ENCODE assay signal across 12 cellular contexts in the genomic region with DNA sequence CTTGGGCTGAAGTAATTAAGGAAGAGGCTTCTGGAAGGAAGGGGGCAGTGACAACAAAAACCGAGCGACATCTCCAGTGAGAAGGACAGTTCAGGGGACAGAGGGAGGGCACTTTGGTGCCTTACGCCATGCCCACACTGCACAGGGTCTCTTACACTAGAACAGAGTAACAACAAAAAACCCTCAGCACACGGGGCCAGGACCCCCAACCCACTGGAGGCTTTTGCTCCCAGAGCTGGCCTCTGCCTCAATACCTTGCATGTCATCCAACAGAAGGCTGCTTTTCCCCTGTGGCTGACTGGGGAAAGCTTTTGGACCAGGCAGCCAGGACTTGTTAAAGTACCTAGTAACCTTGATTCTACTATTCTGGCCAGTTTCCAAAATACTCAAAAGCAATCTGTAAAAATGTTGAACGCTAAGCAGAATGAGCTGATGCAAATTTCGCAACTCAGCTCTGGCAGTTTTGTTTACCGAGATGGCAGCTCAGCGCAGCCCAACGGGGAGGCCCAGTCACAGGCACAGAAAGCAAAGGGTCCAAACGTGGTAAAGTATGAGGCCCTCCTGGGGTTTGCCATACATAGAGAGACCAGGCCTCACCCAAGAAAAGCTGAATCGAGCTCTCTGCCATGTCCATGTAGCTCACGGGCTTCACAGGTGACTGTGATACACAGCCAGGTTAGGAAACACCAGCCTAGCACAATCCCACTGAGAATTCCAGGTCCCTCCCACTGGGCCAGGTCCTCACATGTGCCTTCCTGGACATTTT. TPM values are rescaled to one million over a fixed set of nuclear protein-coding genes. Genes with fewer than 3 reads are reported as not detected.
DNase-seq lines count a peak whose midpoint lies in the region; ATAC-seq, FAIRE-seq and TF ChIP-seq lines count a peak whose summit lies in the region.
"Had no signal": no experiment of that assay in that cellular context is flagged by ENCODE, and none has a peak within 500 bp of the region (broad histone marks: within the 10 kb centered on the region; RNA-seq: fewer than 3 reads in every experiment).

No MANE protein-coding gene starts in this region.

- H2BK5ac ChIP-seq in H1 (ENCODE audit: low read depth, low read length), result no peak overlapping the region
- no peak overlapping the region for H2BK5ac ChIP-seq in mesenchymal stem cell (ENCODE audit: low read depth, low read length, poor library complexity, severe bottlenecking)

- H3K4me3 ChIP-seq in LNCaP clone FGC (ENCODE audit: low read depth, low read length) (peak overlapping the region; percentile 37), H1 (ENCODE audit: extremely low read depth in 1 of 4, insufficient read depth in 2 of 4, low read depth in 3 of 4, low read length in 4 of 4) (no peak overlapping the region), mesenchymal stem cell (ENCODE audit: insufficient read depth in 1 of 2, low read depth in 1 of 2, low read length in 2 of 2) (no peak overlapping the region)
- H3K4me3 ChIP-seq: mucosa of descending colon had no signal

- H3K27ac ChIP-seq in H1 (ENCODE audit: low read depth, low read length), result no peak overlapping the region
- no peak overlapping the region for H3K27ac ChIP-seq in mesenchymal stem cell (ENCODE audit: low read length, poor library complexity, severe bottlenecking)

- H2BK120ac ChIP-seq in H1 (replicated peaks; ENCODE audit: low read depth, low read length), result no peak overlapping the region
- no peak overlapping the region for H2BK120ac ChIP-seq in mesenchymal stem cell (ENCODE audit: low read depth, low read length)

- no peak overlapping the region for H3K9ac ChIP-seq in H1 (replicated peaks in 1 of 4; ENCODE audit: extremely low read depth in 1 of 4, low read depth in 3 of 4, low read length in 3 of 4)
- H3K9ac ChIP-seq in mesenchymal stem cell (ENCODE audit: low read length), result no peak overlapping the region

- 91% methylated on average over 12 of the region's 12 CpGs; no CpG with 5 or more reads in 1 of the 2 experiments for WGBS in H1 (ENCODE audit: extremely low coverage in 1 of 2, insufficient coverage in 1 of 2, insufficient read length in 1 of 2, insufficient replicate concordance in 2 of 2, low coverage in 1 of 2, low lambda C conversion rate in 2 of 2, missing lambda C conversion rate in 1 of 2), 2 experiments
- WGBS in mesenchymal stem cell, result 69% methylated on average over 12 of the region's 12 CpGs

- TF ChIP-seq EP300 in H1 (IDR thresholded peaks at IDR 0.05; ENCODE audit: borderline replicate concordance in 1 of 2, low read depth in 2 of 2, low read length in 2 of 2), result no peak

- no peak for ATAC-seq in HG03432 (IDR thresholded peaks at IDR 0.05; ENCODE audit: unreplicated experiment)
- ATAC-seq: mucosa of descending colon had no signal

- H3K4me2 ChIP-seq in H1 (ENCODE audit: insufficient read depth in 1 of 2, low read depth in 2 of 2, low read length in 2 of 2) (no peak overlapping the region), mesenchymal stem cell (ENCODE audit: low read length, poor library complexity, severe bottlenecking) (no peak overlapping the region)

- CTCF ChIA-PET in H1 (lab: Charles Lee; ENCODE audit: partially characterized antibody), result interaction anchor here (1.0 to 10.2 kb wide), 5 partner anchors 10 to 222 kb away, joined by 3 to 123 read pairs (median 6); no protein-coding TSS in a partner anchor

- H3K9me3 ChIP-seq in H1 (ENCODE audit: insufficient read depth in 2 of 2, low read depth in 1 of 2, low read length in 1 of 2), result no peaks in the 10 kb centered on the region
- no peaks in the 10 kb centered on the region for H3K9me3 ChIP-seq in mesenchymal stem cell (ENCODE audit: control insufficient read depth, low read length)
- H3K9me3 ChIP-seq: mucosa of descending colon had no signal

- peaks cover 9% of the 10 kb centered on the region for H3K79me1 ChIP-seq in H1 (ENCODE audit: low read depth, low read length)
- peaks cover 35% of the 10 kb centered on the region for H3K79me1 ChIP-seq in mesenchymal stem cell (replicated peaks; ENCODE audit: low read length, poor library complexity, severe bottlenecking)

- H3K23ac ChIP-seq in H1 (ENCODE audit: insufficient read length) (no peak overlapping the region), mesenchymal stem cell (ENCODE audit: low read length in 2 of 2) (no peak overlapping the region)

- H4K91ac ChIP-seq in H1 (replicated peaks; ENCODE audit: insufficient read length, low read length), result no peak overlapping the region
- no peak overlapping the region for H4K91ac ChIP-seq in mesenchymal stem cell (ENCODE audit: low read length)

- no peak overlapping the region for H2BK12ac ChIP-seq in H1 (ENCODE audit: low read depth, low read length)
- H2BK12ac ChIP-seq in mesenchymal stem cell (ENCODE audit: low read length in 2 of 2), result peak overlapping the region in 1 of 2 experiments; percentile 25

- H3K23me2 ChIP-seq in H1 (ENCODE audit: low read depth, low read length), result peaks cover 1% of the 10 kb centered on the region; the same call in 1 of the 2 replicates

- TF ChIP-seq RAD21 in H1 (IDR thresholded peaks at IDR 0.05 in 1 of 2, conservative IDR thresholded peaks at IDR 0.05 in 1 of 2; ENCODE audit: low read depth in 2 of 2, low read length in 2 of 2), result no peak

- H3K27me3 ChIP-seq in H1 (replicated peaks in 1 of 4; ENCODE audit: control insufficient read depth in 3 of 4, extremely low read depth in 1 of 4, insufficient read depth in 3 of 4, low read length in 3 of 4) (no peaks in the 10 kb centered on the region), mesenchymal stem cell (ENCODE audit: control insufficient read depth in 1 of 2, insufficient read depth in 1 of 2, low read length in 2 of 2) (no peaks in the 10 kb centered on the region)

- peaks cover 0 to 2% of the 10 kb centered on the region in 2 experiments for H4K20me1 ChIP-seq in H1 (replicated peaks in 1 of 2; ENCODE audit: control insufficient read depth in 1 of 2, insufficient read depth in 2 of 2, low read length in 2 of 2)

- FAIRE-seq in H1 (lab: Jason Lieb, UNC), result no peak

- no peak overlapping the region; the same call in 1 of the 2 replicates for H4K8ac ChIP-seq in H1 (ENCODE audit: extremely low read depth, insufficient read depth, low read length)
- H4K8ac ChIP-seq in mesenchymal stem cell (ENCODE audit: low read length), result peak overlapping the region; percentile 65

- no peak overlapping the region for H4K5ac ChIP-seq in H1 (ENCODE audit: insufficient read length, low read depth, low read length)

- DNase-seq in H4 (ENCODE audit: low spot score), result peak; percentile 48
- DNase-seq in LNCaP clone FGC (ENCODE audit: low read depth), result peak; percentile 95
- no peak for DNase-seq in H1 (ENCODE audit: low read depth in 1 of 2, low spot score in 2 of 2)
- peak; percentile 67 for DNase-seq in mesenchymal stem cell
- no peak for DNase-seq in DMS53 (lab: John Stamatoyannopoulos, UW)
- no peak for DNase-seq in NK-92 (lab: John Stamatoyannopoulos, UW; ENCODE audit: unreplicated experiment)
- DNase-seq: activated CD4-positive, alpha-beta T cell treated with anti-CD3 and anti-CD28 coated beads, Interleukin-2, amount 50 U/mL, for 1 hour; activated effector memory CD4-positive, alpha-beta T cell treated with Interleukin-2 at 50 U/mL for 16 hours; mucosa of descending colon; NCI-H1417 treated with DMSO at 0.1 percent for 48 hours; retina had no signal

- H3K56ac ChIP-seq in H1 (replicated peaks; ENCODE audit: insufficient read length, low read depth, low read length), result no peak overlapping the region

- TF ChIP-seq POLR2A in H1 (IDR thresholded peaks at IDR 0.05; ENCODE audit: control extremely low read depth in 1 of 2, low read depth in 2 of 2, low read length in 2 of 2), result no peak

- H2AFZ ChIP-seq in H1 (ENCODE audit: low read length), result no peak overlapping the region
- no peak overlapping the region for H2AFZ ChIP-seq in mesenchymal stem cell (ENCODE audit: low read depth, low read length)

- H3K14ac ChIP-seq in H1 (ENCODE audit: insufficient read length), result no peak overlapping the region
- no peak overlapping the region for H3K14ac ChIP-seq in mesenchymal stem cell (ENCODE audit: low read length in 2 of 2)

- H3K79me2 ChIP-seq in H1 (ENCODE audit: control insufficient read depth in 1 of 2, insufficient read depth in 2 of 2, low read length in 2 of 2), result peaks cover 0 to 13% of the 10 kb centered on the region in 2 experiments; a peak in 2 of 4 replicates

- H2AK5ac ChIP-seq in H1 (ENCODE audit: low read depth, low read length) (no peak overlapping the region), mesenchymal stem cell (ENCODE audit: low read length, severe bottlenecking) (no peak overlapping the region)

- H3K4ac ChIP-seq in H1 (replicated peaks; ENCODE audit: insufficient read length, low read depth, low read length), result no peak overlapping the region
- no peak overlapping the region for H3K4ac ChIP-seq in mesenchymal stem cell (ENCODE audit: low read depth in 1 of 2, low read length in 2 of 2)

- TF ChIP-seq CTCF in LNCaP clone FGC (IDR thresholded peaks at IDR 0.05; ENCODE audit: control insufficient read depth, extremely low read depth, insufficient read depth) (no peak), H1 (IDR thresholded peaks at IDR 0.05; ENCODE audit: control extremely low read depth in 1 of 3, insufficient read depth in 1 of 3, low read depth in 1 of 3, low read length in 3 of 3) (no peak)

- POLR2A ChIA-PET in H1 (lab: Charles Lee; ENCODE audit: partially characterized antibody), result no interaction called here

- H3K36me3 ChIP-seq in H1 (ENCODE audit: control insufficient read depth in 2 of 4, insufficient read depth in 4 of 4, low read length in 3 of 4) (peaks cover 3 to 24% (median 12%) of the 10 kb centered on the region in 4 experiments; a peak in 5 of 8 replicates), mesenchymal stem cell (ENCODE audit: control insufficient read depth in 1 of 2, insufficient read depth in 2 of 2, low read depth in 1 of 2, low read length in 2 of 2) (peaks cover 7 to 58% of the 10 kb centered on the region in 2 experiments)

- H2BK15ac ChIP-seq in H1 (ENCODE audit: low read length), result no peak overlapping the region
- no peak overlapping the region for H2BK15ac ChIP-seq in mesenchymal stem cell (ENCODE audit: low read depth, poor library complexity, severe bottlenecking)

- H2BK20ac ChIP-seq in H1 (ENCODE audit: low read length), result no peak overlapping the region

- H3K18ac ChIP-seq in H1 (ENCODE audit: extremely low read depth, low read length), result no peak overlapping the region
- peak overlapping the region in 1 of 2 experiments; percentile 79 for H3K18ac ChIP-seq in mesenchymal stem cell (ENCODE audit: low read depth in 1 of 2, low read length in 2 of 2)

- H3K4me1 ChIP-seq in H1 (replicated peaks in 1 of 4; ENCODE audit: control insufficient read depth in 3 of 4, insufficient read depth in 4 of 4, low read length in 3 of 4) (peaks cover 0 to 3% (median 2%) of the 10 kb centered on the region in 4 experiments; a peak in 4 of 7 replicates), mesenchymal stem cell (ENCODE audit: control insufficient read depth, insufficient read depth, low read depth, low read length) (peaks cover 4% of the 10 kb centered on the region)

RNA-seq across cellular contexts. Expression of a gene that starts 6.1 kb away (rescaled TPM):
- 32.7 and 36.3 TPM in 2 replicates for total RNA-seq in H4 (2014; rRNA removed; shearing (Covaris generic))
- 20.6 and 22.3 TPM in 2 replicates for total RNA-seq in H1 (2021; fragmentation: NEBNext Ultra II Directional; extraction: Animal tissue kit (Norgen Biotek cat#: 25700))
- 10.8 and 15.0 TPM in 2 replicates for polyA plus RNA-seq in H1 (2011; rRNA removed)
- 17.2 TPM for polyA plus RNA-seq in H1 (2011; cell fraction: cytosol; rRNA removed)
- 4.9 TPM for polyA plus RNA-seq in H1 (2011; cell fraction: nucleus; rRNA removed)
- polyA plus RNA-seq in H1 (2012, experiment 1 of 2), result 17.2 to 24.5 TPM (median 20.8 TPM) in 4 replicates
- polyA plus RNA-seq in H1 (2012, experiment 2 of 2), result 13.2 TPM
- 17.2 TPM for polyA plus RNA-seq in H1 (2013, experiment 1 of 2)
- polyA plus RNA-seq in H1 (2013, experiment 2 of 2), result 16.3 TPM
- polyA minus RNA-seq in H1 (2011; rRNA and poly(A)+ RNA removed), result 9.8 and 11.9 TPM in 2 replicates
- 8.6 TPM for polyA minus RNA-seq in H1 (2011; cell fraction: cytosol; rRNA and poly(A)+ RNA removed)
- 4.8 TPM for polyA minus RNA-seq in H1 (2011; cell fraction: nucleus; rRNA and poly(A)+ RNA removed)
- 8.1 TPM for polyA plus RNA-seq in mesenchymal stem cell (2013, experiment 1 of 2)
- polyA plus RNA-seq in mesenchymal stem cell (2013, experiment 2 of 2), result 8.2 TPM

RNA-seq across cellular contexts. Expression of a gene that starts 6.3 kb away (rescaled TPM):
- 75.6 and 79.7 TPM in 2 replicates for total RNA-seq in H4 (2014; rRNA removed; shearing (Covaris generic))
- total RNA-seq in H1 (2021; fragmentation: NEBNext Ultra II Directional; extraction: Animal tissue kit (Norgen Biotek cat#: 25700)), result 27.0 and 27.4 TPM in 2 replicates
- 33.7 and 38.2 TPM in 2 replicates for polyA plus RNA-seq in H1 (2011; rRNA removed)
- 33.9 TPM for polyA plus RNA-seq in H1 (2011; cell fraction: cytosol; rRNA removed)
- polyA plus RNA-seq in H1 (2011; cell fraction: nucleus; rRNA removed), result 39.5 TPM
- polyA plus RNA-seq in H1 (2012, experiment 1 of 2), result 21.2 to 24.6 TPM (median 23.9 TPM) in 4 replicates
- polyA plus RNA-seq in H1 (2012, experiment 2 of 2), result 22.3 TPM
- polyA plus RNA-seq in H1 (2013, experiment 1 of 2), result 34.5 TPM
- polyA plus RNA-seq in H1 (2013, experiment 2 of 2), result 37.3 TPM
- 35.2 and 35.8 TPM in 2 replicates for polyA minus RNA-seq in H1 (2011; rRNA and poly(A)+ RNA removed)
- 14.5 TPM for polyA minus RNA-seq in H1 (2011; cell fraction: cytosol; rRNA and poly(A)+ RNA removed)
- 13.5 TPM for polyA minus RNA-seq in H1 (2011; cell fraction: nucleus; rRNA and poly(A)+ RNA removed)
- polyA plus RNA-seq in mesenchymal stem cell (2013, experiment 1 of 2), result 59.7 TPM
- 60.6 TPM for polyA plus RNA-seq in mesenchymal stem cell (2013, experiment 2 of 2)

RNA-seq across cellular contexts. Expression of a gene that starts 59.8 kb away (rescaled TPM):
- 17.1 and 22.5 TPM in 2 replicates for total RNA-seq in H4 (2014; rRNA removed; shearing (Covaris generic))
- total RNA-seq in H1 (2021; fragmentation: NEBNext Ultra II Directional; extraction: Animal tissue kit (Norgen Biotek cat#: 25700)), result 27.3 and 27.7 TPM in 2 replicates
- polyA plus RNA-seq in H1 (2011; rRNA removed), result 8.8 and 13.0 TPM in 2 replicates
- polyA plus RNA-seq in H1 (2011; cell fraction: cytosol; rRNA removed), result 14.6 TPM
- polyA plus RNA-seq in H1 (2011; cell fraction: nucleus; rRNA removed), result 25.3 TPM
- 25.3 to 31.0 TPM (median 28.3 TPM) in 4 replicates for polyA plus RNA-seq in H1 (2012, experiment 1 of 2)
- 5.1 TPM for polyA plus RNA-seq in H1 (2012, experiment 2 of 2)
- 20.2 TPM for polyA plus RNA-seq in H1 (2013, experiment 1 of 2)
- 20.5 TPM for polyA plus RNA-seq in H1 (2013, experiment 2 of 2)
- polyA minus RNA-seq in H1 (2011; rRNA and poly(A)+ RNA removed), result 19.7 and 22.0 TPM in 2 replicates
- polyA minus RNA-seq in H1 (2011; cell fraction: cytosol; rRNA and poly(A)+ RNA removed), result 15.0 TPM
- polyA minus RNA-seq in H1 (2011; cell fraction: nucleus; rRNA and poly(A)+ RNA removed), result 30.3 TPM
- polyA plus RNA-seq in mesenchymal stem cell (2013, experiment 1 of 2), result 16.7 TPM
- polyA plus RNA-seq in mesenchymal stem cell (2013, experiment 2 of 2), result 16.5 TPM

Comparison
In these comparisons a context has a peak if more than half of its experiments do, and no peak if none do; other contexts are left out.
1. DNase-seq: peak in H4 (single experiment), LNCaP clone FGC (single experiment) and mesenchymal stem cell (single experiment); none in H1 (0 of 2), DMS53 (single experiment) and NK-92 (single experiment).